Comparison of ENCODE assay signal across 22 cellular contexts in the genomic region with DNA sequence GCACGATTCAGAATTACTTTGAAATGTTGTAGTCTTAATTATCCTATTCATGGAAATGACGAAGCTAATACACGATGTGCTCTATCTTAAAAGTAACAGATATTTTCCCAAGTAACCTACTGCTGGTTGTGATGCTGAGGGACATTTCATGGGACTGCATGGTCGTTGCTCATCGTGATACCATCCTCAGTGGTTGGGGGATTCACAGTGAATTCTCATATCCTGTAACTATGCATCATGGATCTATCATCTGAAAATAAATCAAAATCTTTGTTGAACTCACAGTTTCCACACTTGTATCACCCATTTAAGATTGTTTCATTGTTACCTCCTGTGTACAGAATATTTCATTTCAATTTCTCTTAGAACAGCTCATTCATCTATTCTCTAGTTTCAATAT.
DNase-seq lines count a peak whose midpoint lies in the region; ATAC-seq and TF ChIP-seq lines count a peak whose summit lies in the region.
"Had no signal": no experiment of that assay in that cellular context is flagged by ENCODE, and none has a peak within 500 bp of the region (broad histone marks: within the 10 kb centered on the region; RNA-seq: fewer than 3 reads in every experiment).

No MANE protein-coding gene starts in this region.

- CTCF ChIA-PET in activated CD4-positive, alpha-beta T cell treated with anti-CD3 and anti-CD28 coated beads for 36 hours (lab: Charles Lee) = interaction anchor here (1.2 to 1.7 kb wide), 2 partner anchors 9 to 12 kb away, joined by 3 to 7 read pairs; no protein-coding TSS in a partner anchor

- peak; percentile 93 for ATAC-seq in activated CD4-positive, alpha-beta T cell treated with anti-CD3 and anti-CD28 coated beads for 36 hours
- ATAC-seq in activated T-cell treated with anti-CD3 and anti-CD28 coated beads, Interleukin-2, amount 50 U/mL, for 72 hours (replicated peaks in 1 of 2) = peak; percentile 86 to 94

- no peak overlapping the region for H3K4me3 ChIP-seq in fibroblast of mammary gland (ENCODE audit: control insufficient read depth, low read depth, low read length)
- H3K4me3 ChIP-seq: PC-9 had no signal

- no peaks in the 10 kb centered on the region for H3K27me3 Mint-ChIP-seq in activated CD4-positive, alpha-beta T cell treated with anti-CD3 and anti-CD28 coated beads for 36 hours
- H3K27me3 Mint-ChIP-seq in activated T-cell treated with anti-CD3 and anti-CD28 coated beads, Interleukin-2, amount 50 U/mL, for 72 hours (ENCODE audit: low read depth) = no peaks in the 10 kb centered on the region

- intact Hi-C loops in activated CD4-positive, alpha-beta T cell treated with anti-CD3 and anti-CD28 coated beads for 36 hours (cut with DNase I, micrococcal nuclease) = loop anchor here (5.0 to 10.0 kb wide), 2 partner anchors 457 to 630 kb away; a partner anchor contains a TSS

- H3K36me3 Mint-ChIP-seq in activated CD4-positive, alpha-beta T cell treated with anti-CD3 and anti-CD28 coated beads for 36 hours (ENCODE audit: low read depth) = peaks cover 22% of the 10 kb centered on the region
- H3K36me3 Mint-ChIP-seq in activated T-cell treated with anti-CD3 and anti-CD28 coated beads, Interleukin-2, amount 50 U/mL, for 72 hours (ENCODE audit: insufficient read depth in 2 of 2) = peaks cover 3 to 14% of the 10 kb centered on the region in 2 donors

- no peak overlapping the region for H3K4me3 Mint-ChIP-seq in activated CD4-positive, alpha-beta T cell treated with anti-CD3 and anti-CD28 coated beads for 36 hours
- peak overlapping the region in 1 of 2 donors; percentile 33 for H3K4me3 Mint-ChIP-seq in activated T-cell treated with anti-CD3 and anti-CD28 coated beads, Interleukin-2, amount 50 U/mL, for 72 hours
- H3K4me3 Mint-ChIP-seq: CD8-positive, alpha-beta memory T cell had no signal

- DNase-seq in activated CD4-positive, alpha-beta T cell treated with anti-CD3 and anti-CD28 coated beads for 36 hours = peak; percentile 37
- DNase-seq in activated CD4-positive, alpha-beta T cell treated with anti-CD3 and anti-CD28 coated beads for 4 hours = no peak
- DNase-seq in activated T-cell treated with anti-CD3 and anti-CD28 coated beads, Interleukin-2, amount 50 U/mL, for 72 hours = peak; percentile 6 to 22
- DNase-seq in activated T-cell treated with anti-CD3 and anti-CD28 coated beads for 4 hours (no peak), ELR (ENCODE audit: low read depth) (peak; percentile 4), fibroblast of mammary gland (ENCODE audit: low read depth) (peak; percentile 1), D341Med (ENCODE audit: low spot score) (no peak), AG20443 (ENCODE audit: low spot score) (no peak)
- DNase-seq: 8988T; AML-193; C1 segment of cervical spinal cord; Calu3; CD8-positive, alpha-beta memory T cell; GDM1; NCI-H1105; NCI-H146; NCI-H2029; NCI-H2227 treated with DMSO at 0.1 percent for 48 hours; NCI-H510A; PC-9; RPMI8226; SHP77 had no signal

- no peak for TF ChIP-seq CTCF in fibroblast of mammary gland (conservative IDR thresholded peaks at IDR 0.05; ENCODE audit: control insufficient read depth, insufficient read depth, low read depth, low read length)

- H3K9me3 Mint-ChIP-seq in activated CD4-positive, alpha-beta T cell treated with anti-CD3 and anti-CD28 coated beads for 36 hours (ENCODE audit: low read depth) = no peaks in the 10 kb centered on the region
- H3K9me3 Mint-ChIP-seq in activated T-cell treated with anti-CD3 and anti-CD28 coated beads, Interleukin-2, amount 50 U/mL, for 72 hours = no peaks in the 10 kb centered on the region
- H3K9me3 Mint-ChIP-seq: CD8-positive, alpha-beta memory T cell had no signal

- POLR2A ChIA-PET in activated CD4-positive, alpha-beta T cell treated with anti-CD3 and anti-CD28 coated beads for 36 hours (lab: Charles Lee) = no interaction called here

- H3K27ac Mint-ChIP-seq in activated CD4-positive, alpha-beta T cell treated with anti-CD3 and anti-CD28 coated beads for 36 hours = peak overlapping the region; percentile 44
- peak overlapping the region; percentile 52 for H3K27ac Mint-ChIP-seq in activated T-cell treated with anti-CD3 and anti-CD28 coated beads, Interleukin-2, amount 50 U/mL, for 72 hours

- H3K4me1 Mint-ChIP-seq in activated CD4-positive, alpha-beta T cell treated with anti-CD3 and anti-CD28 coated beads for 36 hours = peaks cover 9% of the 10 kb centered on the region
- peaks cover 12% of the 10 kb centered on the region for H3K4me1 Mint-ChIP-seq in activated T-cell treated with anti-CD3 and anti-CD28 coated beads, Interleukin-2, amount 50 U/mL, for 72 hours (ENCODE audit: low read depth)
- H3K4me1 Mint-ChIP-seq: CD8-positive, alpha-beta memory T cell had no signal

Comparison
In these comparisons a context has a peak if more than half of its experiments do, and no peak if none do; other contexts are left out.
1. DNase-seq: peak in activated CD4-positive, alpha-beta T cell treated with anti-CD3 and anti-CD28 coated beads for 36 hours (single experiment), activated T-cell treated with anti-CD3 and anti-CD28 coated beads, Interleukin-2, amount 50 U/mL, for 72 hours (2 of 2), ELR (single experiment) and fibroblast of mammary gland (single experiment); none in activated CD4-positive, alpha-beta T cell treated with anti-CD3 and anti-CD28 coated beads for 4 hours (0 of 2), activated T-cell treated with anti-CD3 and anti-CD28 coated beads for 4 hours (single experiment), D341Med (single experiment) and AG20443 (single experiment).